ENCODE assay signal across 8 cellular contexts in the genomic region with DNA sequence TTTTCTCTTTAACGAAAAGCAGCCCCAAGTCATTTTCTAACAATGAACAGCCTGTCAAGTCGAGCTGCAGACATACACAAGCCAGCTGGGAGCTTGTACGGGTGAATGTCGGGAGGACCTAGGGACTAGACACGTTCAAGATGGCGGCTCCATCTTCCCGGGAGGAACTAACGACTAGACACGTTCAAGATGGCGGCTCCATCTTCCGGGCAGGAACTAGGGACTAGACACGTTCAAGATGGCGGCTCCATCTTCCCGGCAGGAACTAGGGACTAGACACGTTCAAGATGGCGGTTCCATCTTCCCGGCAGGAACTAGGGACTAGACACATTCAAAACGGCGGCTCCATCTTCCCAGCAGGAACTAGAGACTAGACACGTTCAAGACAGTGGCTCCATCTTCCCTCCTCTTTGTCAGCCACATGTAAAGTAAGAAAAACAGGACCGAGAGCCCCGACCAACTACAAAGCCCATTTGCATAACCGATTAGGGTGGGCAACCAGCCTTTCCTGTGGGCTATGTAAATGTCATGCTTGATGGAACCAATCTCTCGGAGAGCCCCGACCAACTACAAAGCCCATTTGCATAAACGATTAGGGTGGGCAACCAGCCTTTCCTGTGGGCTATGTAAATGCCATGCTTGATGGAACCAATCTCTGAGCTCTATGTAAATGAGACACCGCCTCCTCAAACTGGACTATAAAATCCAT.
DNase-seq lines count a peak whose midpoint lies in the region; ATAC-seq and TF ChIP-seq lines count a peak whose summit lies in the region.

No MANE protein-coding gene starts in this region.

- H3K27me3 ChIP-seq in GM23248 (replicated peaks; ENCODE audit: insufficient read depth) = no peaks in the 10 kb centered on the region

- H3K9me3 ChIP-seq in GM23248 (ENCODE audit: low read depth) = no peaks in the 10 kb centered on the region

- peak overlapping the region; percentile 36 for H3K4me3 ChIP-seq in AG09309 (ENCODE audit: control insufficient read depth, low read depth, low read length)
- peak overlapping the region; percentile 47 for H3K4me3 ChIP-seq in astrocyte of the cerebellum (ENCODE audit: low read depth, low read length)
- H3K4me3 ChIP-seq in GM23248 = no peak overlapping the region

- H3K9me2 ChIP-seq in GM23248 (ENCODE audit: insufficient read depth) = no peaks in the 10 kb centered on the region

- H3K4me1 ChIP-seq in GM23248 (ENCODE audit: insufficient read depth) = no peaks in the 10 kb centered on the region

- no peaks in the 10 kb centered on the region for H4K20me1 ChIP-seq in GM23248 (ENCODE audit: insufficient read depth)

- H3K9ac ChIP-seq in GM23248 = no peak overlapping the region

- no peaks in the 10 kb centered on the region for H3K79me2 ChIP-seq in GM23248 (ENCODE audit: insufficient read depth)

- 96 to 97% methylated on average over 27 of the region's 27 CpGs for WGBS in GM23248 (ENCODE audit: low coverage in 1 of 2, low lambda C conversion rate in 2 of 2, missing lambda C conversion rate in 2 of 2), 2 experiments

- H3K36me3 ChIP-seq in GM23248 (ENCODE audit: low read depth) = no peaks in the 10 kb centered on the region

- ATAC-seq in GM21786 (IDR thresholded peaks at IDR 0.05; ENCODE audit: unreplicated experiment) = peak; percentile 62
- no peak for ATAC-seq in HG02571 (IDR thresholded peaks at IDR 0.05; ENCODE audit: unreplicated experiment)
- no peak for ATAC-seq in HG02884 (IDR thresholded peaks at IDR 0.05; ENCODE audit: unreplicated experiment)

- TF ChIP-seq CTCF in AG09309 (IDR thresholded peaks at IDR 0.05; ENCODE audit: control insufficient read depth, insufficient read depth, low read depth, low read length, missing control alignments) (no peak), astrocyte of the cerebellum (IDR thresholded peaks at IDR 0.05; ENCODE audit: low read depth, low read length, missing control alignments) (no peak)

- H3K27ac ChIP-seq in GM23248 = no peak overlapping the region

- no peaks in the 10 kb centered on the region for H3F3A ChIP-seq in GM23248 (ENCODE audit: insufficient read depth)

- H2AFZ ChIP-seq in GM23248 = no peak overlapping the region

- DNase-seq in AG09309 (ENCODE audit: low read depth) = peak; percentile 70
- peak; percentile 86 for DNase-seq in astrocyte of the cerebellum (ENCODE audit: low read depth)
- DNase-seq in iris pigment epithelial cell (ENCODE audit: low read depth) = peak; percentile 95
- peak; percentile 3 to 7 (median 7) for DNase-seq in stimulated activated CD4-positive, alpha-beta T cell treated with anti-CD3 and anti-CD28 coated beads, TNF-alpha, amount 100 ng/mL, for 48 hours (ENCODE audit: low read depth in 3 of 3)
- DNase-seq in GM23248 = no peak

- H3K4me2 ChIP-seq in GM23248 (ENCODE audit: unreplicated experiment) = no peak overlapping the region

- in situ Hi-C loops in astrocyte of the cerebellum (cut with HindIII; ENCODE audit: low sequenced_read_pairs) = no loop called here
- in situ Hi-C loops in GM23248 (cut with MboI) = no loop called here
